ENCODE assay signal across 1 cellular context in the genomic region with DNA sequence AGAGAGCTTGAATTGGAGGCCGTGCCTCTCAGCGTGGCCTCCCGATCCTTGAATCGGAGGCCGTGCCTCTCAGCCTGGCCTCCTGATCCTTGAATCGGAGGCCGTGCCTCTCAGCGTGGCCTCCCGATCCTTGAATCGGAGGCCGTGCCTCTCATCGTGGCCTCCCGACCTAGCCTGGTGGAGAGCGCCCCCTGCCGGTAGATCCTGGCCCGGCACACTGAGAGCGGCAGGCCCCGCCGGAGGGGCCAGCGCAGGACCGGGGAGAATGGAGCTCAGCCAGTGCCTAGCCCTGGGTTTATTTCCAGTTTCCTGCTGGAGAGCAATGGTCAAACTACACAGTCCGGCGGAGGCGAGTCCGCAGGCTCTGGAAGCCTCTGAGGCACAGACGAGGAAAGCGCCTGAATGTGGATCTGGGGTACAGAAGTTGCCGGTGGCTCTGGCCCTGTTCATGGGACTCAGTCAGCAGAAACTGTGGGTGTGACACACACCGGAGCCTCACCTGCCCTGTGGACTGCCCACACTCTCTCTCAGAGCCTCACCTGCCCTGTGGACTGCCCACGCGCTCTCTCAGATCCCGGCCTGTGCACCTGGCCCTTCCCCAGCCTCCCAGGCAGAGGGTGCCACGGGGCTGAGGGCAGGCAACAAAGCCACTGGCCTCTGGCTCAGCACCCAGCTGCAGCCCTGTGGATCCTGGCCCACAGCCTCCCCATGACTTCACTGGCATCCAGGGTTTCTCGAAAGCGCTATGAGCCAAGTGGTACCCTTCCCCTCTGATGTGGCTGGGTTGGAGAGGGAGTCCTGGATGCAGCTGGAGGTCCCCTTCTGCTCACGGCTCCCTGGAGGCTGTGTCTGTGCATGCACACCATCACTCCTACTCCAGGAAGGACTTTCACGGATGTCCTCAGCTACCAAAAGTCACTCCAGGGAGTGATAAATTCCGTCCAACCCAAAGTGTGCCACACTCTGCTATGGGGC.
TF ChIP-seq lines count a peak whose summit lies in the region.

No MANE protein-coding gene starts in this region.

TF ChIP-seq in K562, 482 proteins besides CTCF, POLR2A, EP300 and RAD21 (continued from another document):
- TF ChIP-seq, protein P1, sequence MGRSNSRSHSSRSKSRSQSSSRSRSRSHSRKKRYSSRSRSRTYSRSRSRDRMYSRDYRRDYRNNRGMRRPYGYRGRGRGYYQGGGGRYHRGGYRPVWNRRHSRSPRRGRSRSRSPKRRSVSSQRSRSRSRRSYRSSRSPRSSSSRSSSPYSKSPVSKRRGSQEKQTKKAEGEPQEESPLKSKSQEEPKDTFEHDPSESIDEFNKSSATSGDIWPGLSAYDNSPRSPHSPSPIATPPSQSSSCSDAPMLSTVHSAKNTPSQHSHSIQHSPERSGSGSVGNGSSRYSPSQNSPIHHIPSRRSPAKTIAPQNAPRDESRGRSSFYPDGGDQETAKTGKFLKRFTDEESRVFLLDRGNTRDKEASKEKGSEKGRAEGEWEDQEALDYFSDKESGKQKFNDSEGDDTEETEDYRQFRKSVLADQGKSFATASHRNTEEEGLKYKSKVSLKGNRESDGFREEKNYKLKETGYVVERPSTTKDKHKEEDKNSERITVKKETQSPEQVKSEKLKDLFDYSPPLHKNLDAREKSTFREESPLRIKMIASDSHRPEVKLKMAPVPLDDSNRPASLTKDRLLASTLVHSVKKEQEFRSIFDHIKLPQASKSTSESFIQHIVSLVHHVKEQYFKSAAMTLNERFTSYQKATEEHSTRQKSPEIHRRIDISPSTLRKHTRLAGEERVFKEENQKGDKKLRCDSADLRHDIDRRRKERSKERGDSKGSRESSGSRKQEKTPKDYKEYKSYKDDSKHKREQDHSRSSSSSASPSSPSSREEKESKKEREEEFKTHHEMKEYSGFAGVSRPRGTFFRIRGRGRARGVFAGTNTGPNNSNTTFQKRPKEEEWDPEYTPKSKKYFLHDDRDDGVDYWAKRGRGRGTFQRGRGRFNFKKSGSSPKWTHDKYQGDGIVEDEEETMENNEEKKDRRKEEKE (IDR thresholded peaks at IDR 0.05; ENCODE audit: borderline replicate concordance in 1 of 2, control insufficient read depth in 1 of 2, low read depth in 2 of 2, low read length in 1 of 2), result 0 out of 4 replicates have a peak, but pooled peaks of 1 of the 2 experiments have one; percentile 80
- TF ChIP-seq KLF1 (tag; IDR thresholded peaks at IDR 0.05), result 0 out of 2 replicates have a peak, but pooled peaks have one; percentile 27
- TF ChIP-seq ZNF311 (CRISPR knock-in tag; IDR thresholded peaks at IDR 0.05), result 0 out of 2 replicates have a peak, but pooled peaks have one; percentile 46
- TF ChIP-seq CHD4 (IDR thresholded peaks at IDR 0.05; ENCODE audit: insufficient read depth, insufficient replicate concordance, low read depth, low read length, poor library complexity, severe bottlenecking), result peak; percentile 75
- TF ChIP-seq, protein P2, sequence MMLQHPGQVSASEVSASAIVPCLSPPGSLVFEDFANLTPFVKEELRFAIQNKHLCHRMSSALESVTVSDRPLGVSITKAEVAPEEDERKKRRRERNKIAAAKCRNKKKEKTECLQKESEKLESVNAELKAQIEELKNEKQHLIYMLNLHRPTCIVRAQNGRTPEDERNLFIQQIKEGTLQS (IDR thresholded peaks at IDR 0.05), result no peak
- TF ChIP-seq, protein P2 (CRISPR knock-in tag; conservative IDR thresholded peaks at IDR 0.05), result 0 out of 2 replicates have a peak, but pooled peaks have one; percentile 60
- TF ChIP-seq DNMT1 (IDR thresholded peaks at IDR 0.05), result no peak
- TF ChIP-seq, protein P3, sequence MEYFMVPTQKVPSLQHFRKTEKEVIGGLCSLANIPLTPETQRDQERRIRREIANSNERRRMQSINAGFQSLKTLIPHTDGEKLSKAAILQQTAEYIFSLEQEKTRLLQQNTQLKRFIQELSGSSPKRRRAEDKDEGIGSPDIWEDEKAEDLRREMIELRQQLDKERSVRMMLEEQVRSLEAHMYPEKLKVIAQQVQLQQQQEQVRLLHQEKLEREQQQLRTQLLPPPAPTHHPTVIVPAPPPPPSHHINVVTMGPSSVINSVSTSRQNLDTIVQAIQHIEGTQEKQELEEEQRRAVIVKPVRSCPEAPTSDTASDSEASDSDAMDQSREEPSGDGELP (CRISPR knock-in tag; IDR thresholded peaks at IDR 0.05; ENCODE audit: borderline replicate concordance), result peak; percentile 29; the same call in 1 of the 2 replicates
- no peak for TF ChIP-seq C11orf30 (IDR thresholded peaks at IDR 0.05; ENCODE audit: low read depth)
- TF ChIP-seq, protein P4, sequence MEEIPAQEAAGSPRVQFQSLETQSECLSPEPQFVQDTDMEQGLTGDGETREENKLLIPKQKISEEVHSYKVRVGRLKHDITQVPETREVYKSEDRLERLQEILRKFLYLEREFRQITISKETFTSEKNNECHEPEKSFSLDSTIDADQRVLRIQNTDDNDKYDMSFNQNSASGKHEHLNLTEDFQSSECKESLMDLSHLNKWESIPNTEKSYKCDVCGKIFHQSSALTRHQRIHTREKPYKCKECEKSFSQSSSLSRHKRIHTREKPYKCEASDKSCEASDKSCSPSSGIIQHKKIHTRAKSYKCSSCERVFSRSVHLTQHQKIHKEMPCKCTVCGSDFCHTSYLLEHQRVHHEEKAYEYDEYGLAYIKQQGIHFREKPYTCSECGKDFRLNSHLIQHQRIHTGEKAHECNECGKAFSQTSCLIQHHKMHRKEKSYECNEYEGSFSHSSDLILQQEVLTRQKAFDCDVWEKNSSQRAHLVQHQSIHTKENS (CRISPR knock-in tag; IDR thresholded peaks at IDR 0.05), result no peak
- TF ChIP-seq RBM39 (optimal IDR thresholded peaks at IDR 0.05; ENCODE audit: low read depth, low read length), result peak; percentile 56
- no peak for TF ChIP-seq PHB2 (IDR thresholded peaks at IDR 0.05; ENCODE audit: low read depth)
- no peak for TF ChIP-seq JUND (IDR thresholded peaks at IDR 0.05; ENCODE audit: borderline replicate concordance, low read depth, low read length)
- TF ChIP-seq JUND (tag; IDR thresholded peaks at IDR 0.05; ENCODE audit: borderline replicate concordance, low read depth, low read length), result peak; percentile 18; the same call in 1 of the 3 replicates
- TF ChIP-seq ZNF347 (CRISPR knock-in tag; IDR thresholded peaks at IDR 0.05; ENCODE audit: low read depth), result 0 out of 2 replicates have a peak, but pooled peaks have one; percentile 15
- TF ChIP-seq ARNT (IDR thresholded peaks at IDR 0.05), result 0 out of 4 replicates have a peak, but pooled peaks of 1 of the 2 experiments have one; percentile 40
- TF ChIP-seq SMAD4 (CRISPR knock-in tag; conservative IDR thresholded peaks at IDR 0.05), result peak; percentile 73
- peak; percentile 75 for TF ChIP-seq RBM25 (IDR thresholded peaks at IDR 0.05; ENCODE audit: low read depth, low read length, severe bottlenecking)
- TF ChIP-seq CC2D1A (IDR thresholded peaks at IDR 0.05), result peak; percentile 92
- TF ChIP-seq RCOR1 (IDR thresholded peaks at IDR 0.05; ENCODE audit: borderline replicate concordance in 1 of 2, low read depth in 2 of 2, low read length in 2 of 2), result peak in 1 of 2 experiments; percentile 88; a peak in 2 of 4 replicates
- TF ChIP-seq BCOR (IDR thresholded peaks at IDR 0.05), result peak; percentile 57
- TF ChIP-seq, protein P5, sequence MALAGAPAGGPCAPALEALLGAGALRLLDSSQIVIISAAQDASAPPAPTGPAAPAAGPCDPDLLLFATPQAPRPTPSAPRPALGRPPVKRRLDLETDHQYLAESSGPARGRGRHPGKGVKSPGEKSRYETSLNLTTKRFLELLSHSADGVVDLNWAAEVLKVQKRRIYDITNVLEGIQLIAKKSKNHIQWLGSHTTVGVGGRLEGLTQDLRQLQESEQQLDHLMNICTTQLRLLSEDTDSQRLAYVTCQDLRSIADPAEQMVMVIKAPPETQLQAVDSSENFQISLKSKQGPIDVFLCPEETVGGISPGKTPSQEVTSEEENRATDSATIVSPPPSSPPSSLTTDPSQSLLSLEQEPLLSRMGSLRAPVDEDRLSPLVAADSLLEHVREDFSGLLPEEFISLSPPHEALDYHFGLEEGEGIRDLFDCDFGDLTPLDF (CRISPR knock-in tag; IDR thresholded peaks at IDR 0.05), result 0 out of 2 replicates have a peak, but pooled peaks have one; percentile 60
- TF ChIP-seq TAF7 (tag; IDR thresholded peaks at IDR 0.05), result no peak
- TF ChIP-seq CBX1 (IDR thresholded peaks at IDR 0.05; ENCODE audit: low read depth), result peak; percentile 98
- TF ChIP-seq, protein P6, sequence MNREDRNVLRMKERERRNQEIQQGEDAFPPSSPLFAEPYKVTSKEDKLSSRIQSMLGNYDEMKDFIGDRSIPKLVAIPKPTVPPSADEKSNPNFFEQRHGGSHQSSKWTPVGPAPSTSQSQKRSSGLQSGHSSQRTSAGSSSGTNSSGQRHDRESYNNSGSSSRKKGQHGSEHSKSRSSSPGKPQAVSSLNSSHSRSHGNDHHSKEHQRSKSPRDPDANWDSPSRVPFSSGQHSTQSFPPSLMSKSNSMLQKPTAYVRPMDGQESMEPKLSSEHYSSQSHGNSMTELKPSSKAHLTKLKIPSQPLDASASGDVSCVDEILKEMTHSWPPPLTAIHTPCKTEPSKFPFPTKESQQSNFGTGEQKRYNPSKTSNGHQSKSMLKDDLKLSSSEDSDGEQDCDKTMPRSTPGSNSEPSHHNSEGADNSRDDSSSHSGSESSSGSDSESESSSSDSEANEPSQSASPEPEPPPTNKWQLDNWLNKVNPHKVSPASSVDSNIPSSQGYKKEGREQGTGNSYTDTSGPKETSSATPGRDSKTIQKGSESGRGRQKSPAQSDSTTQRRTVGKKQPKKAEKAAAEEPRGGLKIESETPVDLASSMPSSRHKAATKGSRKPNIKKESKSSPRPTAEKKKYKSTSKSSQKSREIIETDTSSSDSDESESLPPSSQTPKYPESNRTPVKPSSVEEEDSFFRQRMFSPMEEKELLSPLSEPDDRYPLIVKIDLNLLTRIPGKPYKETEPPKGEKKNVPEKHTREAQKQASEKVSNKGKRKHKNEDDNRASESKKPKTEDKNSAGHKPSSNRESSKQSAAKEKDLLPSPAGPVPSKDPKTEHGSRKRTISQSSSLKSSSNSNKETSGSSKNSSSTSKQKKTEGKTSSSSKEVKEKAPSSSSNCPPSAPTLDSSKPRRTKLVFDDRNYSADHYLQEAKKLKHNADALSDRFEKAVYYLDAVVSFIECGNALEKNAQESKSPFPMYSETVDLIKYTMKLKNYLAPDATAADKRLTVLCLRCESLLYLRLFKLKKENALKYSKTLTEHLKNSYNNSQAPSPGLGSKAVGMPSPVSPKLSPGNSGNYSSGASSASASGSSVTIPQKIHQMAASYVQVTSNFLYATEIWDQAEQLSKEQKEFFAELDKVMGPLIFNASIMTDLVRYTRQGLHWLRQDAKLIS (CRISPR knock-in tag; IDR thresholded peaks at IDR 0.05), result no peak
- 0 out of 2 replicates have a peak, but pooled peaks have one; percentile 50 for TF ChIP-seq HDAC2 (IDR thresholded peaks at IDR 0.05)
- peak; percentile 89 for TF ChIP-seq DMBX1 (CRISPR knock-in tag; IDR thresholded peaks at IDR 0.05; ENCODE audit: borderline replicate concordance)
